Comparison of ENCODE assay signal across 8 cellular contexts in genomic region chr5:54743997-54744788, GRCh38.
A peak's percentile ranks its signal among the peaks of the same experiment; 100 is the strongest.
DNase-seq lines count a peak whose midpoint lies in the region; ATAC-seq and TF ChIP-seq lines count a peak whose summit lies in the region.

No MANE protein-coding gene starts in this region.

- peak overlapping the region; percentile 79 for H3K27ac Mint-ChIP-seq in WTC11

- peak overlapping the region; percentile 97 for H2BK120ac ChIP-seq in mesenchymal stem cell (ENCODE audit: low read depth, low read length)

- H3K9me3 ChIP-seq in AG04450 (ENCODE audit: control insufficient read depth, insufficient read depth, low read length) (no peaks in the 10 kb centered on the region), mesenchymal stem cell (ENCODE audit: control insufficient read depth, low read length) (no peaks in the 10 kb centered on the region)

- POLR2A ChIA-PET in AG04450 (lab: Yijun Ruan, JAX): interaction anchor here (0.7 to 2.6 kb wide), 23 partner anchors 9 to 227 kb away, joined by 3 to 27 read pairs (median 6); partner anchors contain the start of gene SNX18
- POLR2A ChIA-PET in WTC11 (lab: Charles Lee): interaction anchor here (0.9 kb wide), 1 partner anchor 16 kb away, joined by 8 read pairs; no protein-coding TSS in a partner anchor

- H2BK15ac ChIP-seq in mesenchymal stem cell (ENCODE audit: low read depth, poor library complexity, severe bottlenecking): no peak overlapping the region

- H4K91ac ChIP-seq in mesenchymal stem cell (ENCODE audit: low read length): peak overlapping the region; percentile 97

- H3K27me3 ChIP-seq in AG04450 (ENCODE audit: control insufficient read depth, insufficient read depth, low read length) (no peaks in the 10 kb centered on the region), mesenchymal stem cell (ENCODE audit: control insufficient read depth in 1 of 2, insufficient read depth in 1 of 2, low read length in 2 of 2) (no peaks in the 10 kb centered on the region)

- peaks cover 21% of the 10 kb centered on the region for H3K4me1 Mint-ChIP-seq in WTC11

- no peak overlapping the region for H3K23ac ChIP-seq in mesenchymal stem cell (ENCODE audit: low read length in 2 of 2)

- 8% methylated on average over 6 of the region's 8 CpGs for WGBS in mesenchymal stem cell

- ATAC-seq in GM19372 (IDR thresholded peaks at IDR 0.05; ENCODE audit: low read depth, unreplicated experiment) (peak; percentile 86), WTC11 (peak; percentile 55)

- H3K36me3 Mint-ChIP-seq in WTC11: no peaks in the 10 kb centered on the region

- H3K9me3 Mint-ChIP-seq in WTC11: peaks cover 3% of the 10 kb centered on the region; the same call in 1 of the 2 replicates

- peaks cover 10% of the 10 kb centered on the region for H3K4me1 ChIP-seq in mesenchymal stem cell (ENCODE audit: control insufficient read depth, insufficient read depth, low read depth, low read length)

- peaks cover 3% of the 10 kb centered on the region; the same call in 1 of the 2 replicates for H3K27me3 Mint-ChIP-seq in WTC11 (ENCODE audit: low read depth)

- DNase-seq in AG04450 (ENCODE audit: low read depth, low spot score) (peak; percentile 96), HPDE6-E6E7 (ENCODE audit: extremely low spot score) (peak; percentile 67), WTC11 (ENCODE audit: low spot score) (no peak), dedifferentiated amniotic fluid mesenchymal stem cell (ENCODE audit: extremely low spot score) (peak; percentile 98), mesenchymal stem cell (peak; percentile 98), NCI-H510A (lab: John Stamatoyannopoulos, UW) (no peak)
- DNase-seq in stimulated activated naive CD4-positive, alpha-beta T cell treated with Interleukin-2 at 50 U/mL for 16 hours (lab: John Stamatoyannopoulos, UW): peak; percentile 25

- no peak overlapping the region for H2AFZ ChIP-seq in mesenchymal stem cell (ENCODE audit: low read depth, low read length)

- H3K4me2 ChIP-seq in mesenchymal stem cell (ENCODE audit: low read length, poor library complexity, severe bottlenecking): peak overlapping the region; percentile 34

- H4K8ac ChIP-seq in mesenchymal stem cell (ENCODE audit: low read length): peak overlapping the region; percentile 97

- peak overlapping the region; percentile 83 to 96 for H3K18ac ChIP-seq in mesenchymal stem cell (ENCODE audit: low read depth in 1 of 2, low read length in 2 of 2)

- no peak overlapping the region for H3K4me3 Mint-ChIP-seq in WTC11

- TF ChIP-seq CTCF in AG04450 (IDR thresholded peaks at IDR 0.05; ENCODE audit: low read depth, low read length) (no peak), WTC11 (IDR thresholded peaks at IDR 0.05) (no peak)

- H3K4me3 ChIP-seq in AG04450 (ENCODE audit: low read depth, low read length) (0 out of 2 replicates have a peak overlapping the region, but pooled peaks have one; percentile 3), mesenchymal stem cell (ENCODE audit: insufficient read depth in 1 of 2, low read depth in 1 of 2, low read length in 2 of 2) (no peak overlapping the region)

- no peak overlapping the region for H2BK5ac ChIP-seq in mesenchymal stem cell (ENCODE audit: low read depth, low read length, poor library complexity, severe bottlenecking)

- peak overlapping the region; percentile 81 for H3K9ac ChIP-seq in mesenchymal stem cell (ENCODE audit: low read length)

- H3K36me3 ChIP-seq in mesenchymal stem cell (ENCODE audit: control insufficient read depth in 1 of 2, insufficient read depth in 2 of 2, low read depth in 1 of 2, low read length in 2 of 2): no peaks in the 10 kb centered on the region

- H3K79me1 ChIP-seq in mesenchymal stem cell (replicated peaks; ENCODE audit: low read length, poor library complexity, severe bottlenecking): no peaks in the 10 kb centered on the region

- CTCF ChIA-PET in AG04450 (lab: Charles Lee): interaction anchor here (0.6 to 2.0 kb wide), 11 partner anchors 9 to 227 kb away, joined by 3 to 9 read pairs (median 4); no protein-coding TSS in a partner anchor
- CTCF ChIA-PET in WTC11 (lab: Charles Lee): interaction anchor here (0.9 to 1.4 kb wide), 3 partner anchors 123 to 415 kb away, joined by 4 to 5 read pairs (median 4); no protein-coding TSS in a partner anchor

- H3K4ac ChIP-seq in mesenchymal stem cell (ENCODE audit: low read depth in 1 of 2, low read length in 2 of 2): peak overlapping the region; percentile 89 to 93

- H3K27ac ChIP-seq in AG04450 (ENCODE audit: low read depth, low read length): peak overlapping the region; percentile 99
- peak overlapping the region; percentile 87 for H3K27ac ChIP-seq in mesenchymal stem cell (ENCODE audit: low read length, poor library complexity, severe bottlenecking)

- peak overlapping the region; percentile 90 to 91 for H2BK12ac ChIP-seq in mesenchymal stem cell (ENCODE audit: low read length in 2 of 2)

- H3K14ac ChIP-seq in mesenchymal stem cell (ENCODE audit: low read length in 2 of 2): no peak overlapping the region

- peak overlapping the region; percentile 41 for H2AK5ac ChIP-seq in mesenchymal stem cell (ENCODE audit: low read length, severe bottlenecking)

TF ChIP-seq in WTC11, 78 proteins besides CTCF, POLR2A, EP300 and RAD21:
- no peak for TF ChIP-seq NR3C1 (CRISPR knock-in tag; conservative IDR thresholded peaks at IDR 0.05; ENCODE audit: low read depth)
- no peak for TF ChIP-seq PREB (CRISPR knock-in tag; IDR thresholded peaks at IDR 0.05; ENCODE audit: borderline replicate concordance)
- TF ChIP-seq NFE2L1 (CRISPR knock-in tag; IDR thresholded peaks at IDR 0.05): peak; percentile 65; the same call in 1 of the 2 replicates

Comparison
In these comparisons a context has a peak if more than half of its experiments do, and no peak if none do; other contexts are left out.
1. DNase-seq: peak in AG04450 (single experiment), HPDE6-E6E7 (single experiment), dedifferentiated amniotic fluid mesenchymal stem cell (single experiment), mesenchymal stem cell (single experiment) and stimulated activated naive CD4-positive, alpha-beta T cell treated with Interleukin-2 at 50 U/mL for 16 hours (single experiment); none in WTC11 (single experiment) and NCI-H510A (single experiment).